15 cellular contexts compared by ENCODE assay signal in genomic region chr11:12388939-12389670, GRCh38. TPM values are rescaled to one million over a fixed set of nuclear protein-coding genes. Genes with fewer than 3 reads are reported as not detected.
"Had no signal": no experiment of that assay in that cellular context is flagged by ENCODE, and none has a peak within 500 bp of the region (broad histone marks: within the 10 kb centered on the region; RNA-seq: fewer than 3 reads in every experiment).

No MANE protein-coding gene starts in this region.

- H3K36me3 Mint-ChIP-seq: natural killer cell had no signal

- H3K9me3 Mint-ChIP-seq: activated naive CD8-positive, alpha-beta T cell treated with anti-CD3 and anti-CD28 coated beads, Interleukin-2, amount 50 U/mL, for 24 hours; natural killer cell had no signal

- H3K4me3 ChIP-seq: cardiac muscle cell, psoas muscle, SK-N-MC, tibial nerve had no signal

- H3K4me3 Mint-ChIP-seq: activated CD4-positive, alpha-beta T cell treated with anti-CD3 and anti-CD28 coated beads for 36 hours; activated CD8-positive, alpha-beta T cell treated with anti-CD3 and anti-CD28 coated beads, Interleukin-2, amount 10 ng/mL, durations not matched to agents 7 days and 5 days; activated naive CD8-positive, alpha-beta T cell treated with anti-CD3 and anti-CD28 coated beads, Interleukin-2, amount 50 U/mL, for 24 hours; natural killer cell had no signal

- H3K27me3 ChIP-seq: cardiac muscle cell, tibial nerve had no signal

- H3K27ac ChIP-seq: cardiac muscle cell, psoas muscle, SK-N-MC, WERI-Rb-1 had no signal

- H3K4me1 ChIP-seq: psoas muscle had no signal

- H3K36me3 ChIP-seq: cardiac muscle cell, WERI-Rb-1 had no signal

- H3K4me1 Mint-ChIP-seq: activated CD4-positive, alpha-beta T cell treated with anti-CD3 and anti-CD28 coated beads for 36 hours; activated naive CD8-positive, alpha-beta T cell treated with anti-CD3 and anti-CD28 coated beads, Interleukin-2, amount 50 U/mL, for 24 hours; natural killer cell had no signal

- H3K27ac Mint-ChIP-seq: activated CD4-positive, alpha-beta T cell treated with anti-CD3 and anti-CD28 coated beads for 36 hours; activated CD8-positive, alpha-beta T cell treated with anti-CD3 and anti-CD28 coated beads, Interleukin-2, amount 10 ng/mL, durations not matched to agents 7 days and 5 days; activated naive CD8-positive, alpha-beta T cell treated with anti-CD3 and anti-CD28 coated beads, Interleukin-2, amount 50 U/mL, for 24 hours; natural killer cell had no signal

- DNase-seq: activated CD4-positive, alpha-beta T cell treated with anti-CD3 and anti-CD28 coated beads for 36 hours; activated CD8-positive, alpha-beta memory T cell treated with anti-CD3 and anti-CD28 coated beads, Interleukin-2, amount 50 U/mL, for 48 hours; activated CD8-positive, alpha-beta T cell treated with anti-CD3 and anti-CD28 coated beads, Interleukin-2, amount 10 ng/mL, durations not matched to agents 7 days and 5 days; activated naive CD4-positive, alpha-beta T cell; activated naive CD8-positive, alpha-beta T cell treated with anti-CD3 and anti-CD28 coated beads, Interleukin-2, amount 50 U/mL, for 24 hours; hippocampal formation; kidney glomerular epithelial cell; natural killer cell; psoas muscle; stimulated activated CD4-positive, alpha-beta T cell treated with anti-CD3 and anti-CD28 coated beads, Interleukin-4, amount 100 ng/mL, for 4 hours; T-helper 1 cell; WERI-Rb-1 had no signal

- ATAC-seq: activated CD4-positive, alpha-beta T cell treated with anti-CD3 and anti-CD28 coated beads for 36 hours; activated CD8-positive, alpha-beta T cell treated with anti-CD3 and anti-CD28 coated beads, Interleukin-2, amount 10 ng/mL, durations not matched to agents 7 days and 5 days; activated naive CD8-positive, alpha-beta T cell treated with anti-CD3 and anti-CD28 coated beads, Interleukin-2, amount 50 U/mL, for 24 hours; natural killer cell; psoas muscle had no signal

- H3K27me3 Mint-ChIP-seq: activated CD4-positive, alpha-beta T cell treated with anti-CD3 and anti-CD28 coated beads for 36 hours had no signal

RNA-seq across cellular contexts. Expression of gene PARVA, which starts 11.7 kb away (rescaled TPM):
- total RNA-seq: activated CD8-positive, alpha-beta T cell treated with anti-CD3 and anti-CD28 coated beads, Interleukin-2, amount 10 ng/mL, durations not matched to agents 7 days and 5 days had no signal
